Comparison of ENCODE assay signal across 9 cellular contexts in the genomic region with DNA sequence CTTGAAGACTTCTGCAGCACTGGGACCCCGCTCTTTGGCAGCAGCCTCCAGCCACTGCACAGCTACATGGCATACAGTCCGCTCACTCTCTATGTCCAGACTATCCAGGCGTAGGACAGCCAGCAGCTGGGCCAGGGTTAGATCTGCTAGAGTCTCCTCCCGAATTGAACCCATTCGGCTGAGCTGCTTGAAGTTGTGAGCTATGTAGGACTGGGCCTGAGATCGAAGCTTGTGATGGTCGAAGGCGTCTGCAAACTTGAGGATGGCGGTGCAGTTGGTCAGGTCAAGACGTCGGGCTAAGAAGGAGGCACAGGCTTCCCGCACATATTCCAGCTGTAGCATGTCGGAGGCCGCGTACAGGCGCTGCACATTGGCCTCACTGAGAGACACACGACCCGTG. TPM values are rescaled to one million over a fixed set of nuclear protein-coding genes. Genes with fewer than 3 reads are reported as not detected.
DNase-seq lines count a peak whose midpoint lies in the region; ATAC-seq, FAIRE-seq and TF ChIP-seq lines count a peak whose summit lies in the region.
"Had no signal": no experiment of that assay in that cellular context is flagged by ENCODE, and none has a peak within 500 bp of the region (broad histone marks: within the 10 kb centered on the region; RNA-seq: fewer than 3 reads in every experiment).

No MANE protein-coding gene starts in this region.

- POLR2A ChIA-PET in AG04450 (lab: Yijun Ruan, JAX) = no interaction called here
- POLR2A ChIA-PET in naive thymus-derived CD8-positive, alpha-beta T cell (lab: Charles Lee) = no interaction called here

- peaks cover 11% of the 10 kb centered on the region for H3K36me3 Mint-ChIP-seq in chondrocyte (ENCODE audit: low read depth)
- peaks cover 11 to 32% (median 14%) of the 10 kb centered on the region in 3 donors for H3K36me3 Mint-ChIP-seq in naive thymus-derived CD8-positive, alpha-beta T cell

- H3K9me3 Mint-ChIP-seq in chondrocyte (ENCODE audit: low read depth) = peaks cover 12% of the 10 kb centered on the region
- H3K9me3 Mint-ChIP-seq in naive thymus-derived CD8-positive, alpha-beta T cell = peaks cover 0 to 8% (median 4%) of the 10 kb centered on the region in 9 donors

- FAIRE-seq in HTR-8/SVneo (lab: Jason Lieb, UNC) = no peak

- H3K27ac Mint-ChIP-seq in chondrocyte (ENCODE audit: unreplicated experiment) = no peak overlapping the region
- H3K27ac Mint-ChIP-seq in naive thymus-derived CD8-positive, alpha-beta T cell = peak overlapping the region in 8 of 10 donors; percentile 38 to 95 (median 88)

- no peak for ATAC-seq in naive thymus-derived CD8-positive, alpha-beta T cell
- no peak for ATAC-seq in GM18873 (IDR thresholded peaks at IDR 0.05; ENCODE audit: low FRiP score, unreplicated experiment)

- H3K4me1 ChIP-seq in HUES64 (ENCODE audit: insufficient read depth, low read length) = no peaks in the 10 kb centered on the region

- 95% methylated on average over 18 of the region's 18 CpGs for WGBS in HUES64

- H3K9me3 ChIP-seq in AG04450 (ENCODE audit: control insufficient read depth, insufficient read depth, low read length) (peaks cover 14% of the 10 kb centered on the region), HUES64 (ENCODE audit: insufficient read depth, low read depth, low read length) (no peaks in the 10 kb centered on the region)
- H3K9me3 ChIP-seq: adrenal gland had no signal

- H3K4me3 ChIP-seq in AG04450 (ENCODE audit: low read depth, low read length) = no peak overlapping the region
- H3K4me3 ChIP-seq in HUES64 (ENCODE audit: low read length) = peak overlapping the region; percentile 78

- H3K4me1 Mint-ChIP-seq in chondrocyte (ENCODE audit: low read depth) = peaks cover 31% of the 10 kb centered on the region
- H3K4me1 Mint-ChIP-seq in naive thymus-derived CD8-positive, alpha-beta T cell = peaks cover 19 to 39% (median 35%) of the 10 kb centered on the region in 4 donors

- H3K27ac ChIP-seq in AG04450 (ENCODE audit: low read depth, low read length) = peak overlapping the region; percentile 96
- no peak overlapping the region for H3K27ac ChIP-seq in HUES64 (ENCODE audit: low read depth, low read length)

- no peaks in the 10 kb centered on the region for H3K27me3 Mint-ChIP-seq in chondrocyte (ENCODE audit: low read depth)
- H3K27me3 Mint-ChIP-seq in naive thymus-derived CD8-positive, alpha-beta T cell = no peaks in the 10 kb centered on the region

- no peaks in the 10 kb centered on the region for H3K36me3 ChIP-seq in HUES64 (ENCODE audit: insufficient read depth, low read length)
- H3K36me3 ChIP-seq: adrenal gland had no signal

- CTCF ChIA-PET in AG04450 (lab: Charles Lee) = no interaction called here

- peak overlapping the region; percentile 86 for H3K4me3 Mint-ChIP-seq in chondrocyte (ENCODE audit: unreplicated experiment)
- H3K4me3 Mint-ChIP-seq in naive thymus-derived CD8-positive, alpha-beta T cell = peak overlapping the region; percentile 92 to 97 (median 95)

- DNase-seq in AG04450 (ENCODE audit: low read depth, low spot score) = no peak
- DNase-seq in chondrocyte (ENCODE audit: low spot score) = no peak
- DNase-seq in naive thymus-derived CD8-positive, alpha-beta T cell = no peak
- DNase-seq in putamen (ENCODE audit: low spot score) = no peak
- DNase-seq in HTR-8/SVneo (ENCODE audit: insufficient read length, low spot score) = no peak
- no peak for DNase-seq in SHP77 treated with DMSO at 0.1 percent for 48 hours (lab: John Stamatoyannopoulos, UW)

- H3K9ac ChIP-seq in HUES64 (ENCODE audit: low read depth, low read length) = no peak overlapping the region

- no peak for TF ChIP-seq CTCF in AG04450 (IDR thresholded peaks at IDR 0.05; ENCODE audit: low read depth, low read length)
- no peak for TF ChIP-seq CTCF in chondrocyte (IDR thresholded peaks at IDR 0.05)

- no peaks in the 10 kb centered on the region for H3K27me3 ChIP-seq in AG04450 (ENCODE audit: control insufficient read depth, insufficient read depth, low read length)
- no peaks in the 10 kb centered on the region for H3K27me3 ChIP-seq in HUES64 (ENCODE audit: insufficient read depth, low read length)
- H3K27me3 ChIP-seq: adrenal gland had no signal

RNA-seq across cellular contexts. Expression of gene KBTBD7, which starts 0.9 kb away (rescaled TPM):
- 5.6 and 6.9 TPM in 2 replicates for polyA plus RNA-seq in AG04450 (2011; rRNA removed)
- 16.5 and 16.6 TPM in 2 replicates for polyA minus RNA-seq in AG04450 (2011; rRNA and poly(A)+ RNA removed)
- 11.9 TPM for polyA plus RNA-seq in HUES64 (2013, experiment 1 of 2)
- 11.5 TPM for polyA plus RNA-seq in HUES64 (2013, experiment 2 of 2)
- total RNA-seq in chondrocyte = 10.6 to 14.3 TPM (median 11.2 TPM) in 3 replicates
- total RNA-seq in naive thymus-derived CD8-positive, alpha-beta T cell = 1 to 10 TPM; 6.4 to 6.8 TPM
- 1 to 10 TPM; 4.6 to 7.5 (median 5.0) TPM for polyA plus RNA-seq in naive thymus-derived CD8-positive, alpha-beta T cell
